ENCODE assay signal across 7 cellular contexts in the genomic region with DNA sequence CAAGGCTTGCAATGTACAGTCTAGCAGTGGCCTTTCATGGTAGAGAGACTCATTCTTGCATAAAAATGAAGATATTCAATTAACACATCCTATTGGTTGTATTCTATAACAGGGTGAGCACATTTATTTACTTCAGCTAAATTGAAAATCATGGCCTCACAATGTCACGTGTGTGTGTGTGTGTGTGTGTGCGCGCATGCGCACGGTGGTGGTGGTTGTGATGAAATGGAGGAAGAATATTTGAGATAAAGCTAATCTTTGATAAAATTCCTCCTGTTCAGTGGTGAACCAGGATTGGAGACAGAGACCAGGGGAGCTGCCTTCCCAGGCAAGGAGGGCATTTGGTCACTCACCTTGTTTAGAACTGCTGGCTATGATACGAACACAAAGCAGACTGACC.
"Had no signal": no experiment of that assay in that cellular context is flagged by ENCODE, and none has a peak within 500 bp of the region (broad histone marks: within the 10 kb centered on the region; RNA-seq: fewer than 3 reads in every experiment).

No MANE protein-coding gene starts in this region.

- DNase-seq: IMR-90, KBM-7, KG1 had no signal

- FAIRE-seq: HepG2, HTR-8/SVneo had no signal

- H3K9ac ChIP-seq: KMS-11 had no signal

- H3K4me2 ChIP-seq: KMS-11 had no signal

- ATAC-seq: HepG2 had no signal

- H3K27ac ChIP-seq: HL-60, KMS-11 had no signal
